ENCODE assay signal across 1 cellular context in the genomic region with DNA sequence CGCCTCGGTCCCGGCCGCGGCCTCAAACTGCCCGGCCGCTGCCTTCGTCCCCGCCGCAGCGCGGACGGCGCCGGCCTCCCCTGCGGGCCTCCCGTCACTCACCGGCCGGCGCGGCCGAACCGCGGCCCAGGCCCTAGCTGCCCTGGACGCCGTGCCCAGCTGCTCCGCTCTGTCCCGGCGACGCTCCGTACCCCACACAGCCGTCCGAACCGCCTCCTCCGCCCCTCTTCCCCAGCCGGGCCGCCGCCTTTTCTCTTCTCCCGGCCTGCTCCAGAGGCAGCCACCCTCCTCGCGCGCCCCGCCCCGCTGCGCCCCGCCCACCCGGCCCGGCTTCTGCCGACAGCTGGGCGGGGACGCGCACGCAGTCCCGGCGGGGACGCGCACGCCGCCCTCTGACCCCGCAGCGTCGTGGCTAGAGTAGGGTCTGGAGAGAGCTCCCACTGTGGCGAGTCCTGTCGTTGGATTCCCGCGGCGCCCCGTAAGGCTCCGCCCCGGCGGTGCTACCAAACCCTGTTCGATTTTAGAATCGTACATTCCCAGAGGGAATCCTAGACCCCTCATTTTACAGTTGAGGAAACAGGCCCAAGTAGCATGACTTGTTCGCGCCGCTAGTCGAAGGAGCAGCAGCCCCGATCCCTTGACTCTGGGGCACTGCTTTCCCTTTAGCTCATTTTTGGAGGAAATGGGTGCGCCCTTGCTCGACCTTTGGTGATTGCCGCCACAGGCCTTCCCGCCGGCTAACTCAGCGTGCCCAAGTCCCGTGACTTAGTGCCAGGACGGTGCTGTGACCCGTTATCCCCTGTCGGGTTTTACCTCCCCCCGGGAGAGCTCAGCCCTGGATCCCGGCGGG.
TF ChIP-seq lines count a peak whose summit lies in the region.

A gene with protein sequence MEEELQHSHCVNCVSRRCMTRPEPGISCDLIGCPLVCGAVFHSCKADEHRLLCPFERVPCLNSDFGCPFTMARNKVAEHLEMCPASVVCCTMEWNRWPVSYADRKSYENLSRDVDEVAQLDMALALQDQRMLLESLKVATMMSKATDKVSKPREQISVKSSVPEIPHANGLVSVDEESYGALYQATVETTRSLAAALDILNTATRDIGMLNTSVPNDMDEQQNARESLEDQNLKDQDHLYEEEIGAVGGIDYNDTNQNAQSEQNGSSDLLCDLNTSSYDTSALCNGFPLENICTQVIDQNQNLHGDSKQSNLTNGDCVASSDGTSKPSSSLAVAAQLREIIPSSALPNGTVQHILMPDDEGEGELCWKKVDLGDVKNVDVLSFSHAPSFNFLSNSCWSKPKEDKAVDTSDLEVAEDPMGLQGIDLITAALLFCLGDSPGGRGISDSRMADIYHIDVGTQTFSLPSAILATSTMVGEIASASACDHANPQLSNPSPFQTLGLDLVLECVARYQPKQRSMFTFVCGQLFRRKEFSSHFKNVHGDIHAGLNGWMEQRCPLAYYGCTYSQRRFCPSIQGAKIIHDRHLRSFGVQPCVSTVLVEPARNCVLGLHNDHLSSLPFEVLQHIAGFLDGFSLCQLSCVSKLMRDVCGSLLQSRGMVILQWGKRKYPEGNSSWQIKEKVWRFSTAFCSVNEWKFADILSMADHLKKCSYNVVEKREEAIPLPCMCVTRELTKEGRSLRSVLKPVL (minus strand): TSS at position 295 of the 850 bp plus-strand sequence. CDS start 8,390 bp downstream, outside the sequence.

TF ChIP-seq in HepG2, 621 proteins besides CTCF, POLR2A, EP300 and RAD21 (continued from another document and continues in another):
- TF ChIP-seq, protein P1, sequence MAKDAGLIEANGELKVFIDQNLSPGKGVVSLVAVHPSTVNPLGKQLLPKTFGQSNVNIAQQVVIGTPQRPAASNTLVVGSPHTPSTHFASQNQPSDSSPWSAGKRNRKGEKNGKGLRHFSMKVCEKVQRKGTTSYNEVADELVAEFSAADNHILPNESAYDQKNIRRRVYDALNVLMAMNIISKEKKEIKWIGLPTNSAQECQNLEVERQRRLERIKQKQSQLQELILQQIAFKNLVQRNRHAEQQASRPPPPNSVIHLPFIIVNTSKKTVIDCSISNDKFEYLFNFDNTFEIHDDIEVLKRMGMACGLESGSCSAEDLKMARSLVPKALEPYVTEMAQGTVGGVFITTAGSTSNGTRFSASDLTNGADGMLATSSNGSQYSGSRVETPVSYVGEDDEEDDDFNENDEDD (CRISPR knock-in tag; IDR thresholded peaks at IDR 0.05; ENCODE audit: borderline replicate concordance): peak; percentile 45; the same call in 1 of the 2 replicates
- peak; percentile 8; the same call in 1 of the 2 replicates for TF ChIP-seq ARNTL (CRISPR knock-in tag; IDR thresholded peaks at IDR 0.05)
- TF ChIP-seq SMC3 (IDR thresholded peaks at IDR 0.05; ENCODE audit: low read length): no peak
- TF ChIP-seq, protein P2, sequence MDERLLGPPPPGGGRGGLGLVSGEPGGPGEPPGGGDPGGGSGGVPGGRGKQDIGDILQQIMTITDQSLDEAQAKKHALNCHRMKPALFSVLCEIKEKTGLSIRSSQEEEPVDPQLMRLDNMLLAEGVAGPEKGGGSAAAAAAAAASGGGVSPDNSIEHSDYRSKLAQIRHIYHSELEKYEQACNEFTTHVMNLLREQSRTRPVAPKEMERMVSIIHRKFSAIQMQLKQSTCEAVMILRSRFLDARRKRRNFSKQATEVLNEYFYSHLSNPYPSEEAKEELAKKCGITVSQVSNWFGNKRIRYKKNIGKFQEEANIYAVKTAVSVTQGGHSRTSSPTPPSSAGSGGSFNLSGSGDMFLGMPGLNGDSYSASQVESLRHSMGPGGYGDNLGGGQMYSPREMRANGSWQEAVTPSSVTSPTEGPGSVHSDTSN (CRISPR knock-in tag; IDR thresholded peaks at IDR 0.05): no peak
- TF ChIP-seq ZNF234 (CRISPR knock-in tag; conservative IDR thresholded peaks at IDR 0.05): no peak
- peak; percentile 70; the same call in 1 of the 2 replicates for TF ChIP-seq FOXO1 (CRISPR knock-in tag; IDR thresholded peaks at IDR 0.05)
- peak; percentile 90 for TF ChIP-seq TAF1 (CRISPR knock-in tag; IDR thresholded peaks at IDR 0.05)
- TF ChIP-seq JDP2 (CRISPR knock-in tag; IDR thresholded peaks at IDR 0.05; ENCODE audit: borderline replicate concordance): no peak
- peak; percentile 83; the same call in 1 of the 2 replicates for TF ChIP-seq ZNF841 (CRISPR knock-in tag; IDR thresholded peaks at IDR 0.05; ENCODE audit: borderline replicate concordance)
- peak; percentile 78; the same call in 1 of the 2 replicates for TF ChIP-seq ZNF546 (CRISPR knock-in tag; conservative IDR thresholded peaks at IDR 0.05)
- TF ChIP-seq ZNF672 (CRISPR knock-in tag; IDR thresholded peaks at IDR 0.05): 0 out of 2 replicates have a peak, but pooled peaks have one; percentile 67
- TF ChIP-seq, protein P3, sequence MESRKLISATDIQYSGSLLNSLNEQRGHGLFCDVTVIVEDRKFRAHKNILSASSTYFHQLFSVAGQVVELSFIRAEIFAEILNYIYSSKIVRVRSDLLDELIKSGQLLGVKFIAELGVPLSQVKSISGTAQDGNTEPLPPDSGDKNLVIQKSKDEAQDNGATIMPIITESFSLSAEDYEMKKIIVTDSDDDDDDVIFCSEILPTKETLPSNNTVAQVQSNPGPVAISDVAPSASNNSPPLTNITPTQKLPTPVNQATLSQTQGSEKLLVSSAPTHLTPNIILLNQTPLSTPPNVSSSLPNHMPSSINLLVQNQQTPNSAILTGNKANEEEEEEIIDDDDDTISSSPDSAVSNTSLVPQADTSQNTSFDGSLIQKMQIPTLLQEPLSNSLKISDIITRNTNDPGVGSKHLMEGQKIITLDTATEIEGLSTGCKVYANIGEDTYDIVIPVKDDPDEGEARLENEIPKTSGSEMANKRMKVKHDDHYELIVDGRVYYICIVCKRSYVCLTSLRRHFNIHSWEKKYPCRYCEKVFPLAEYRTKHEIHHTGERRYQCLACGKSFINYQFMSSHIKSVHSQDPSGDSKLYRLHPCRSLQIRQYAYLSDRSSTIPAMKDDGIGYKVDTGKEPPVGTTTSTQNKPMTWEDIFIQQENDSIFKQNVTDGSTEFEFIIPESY (CRISPR knock-in tag; IDR thresholded peaks at IDR 0.05): no peak
- peak; percentile 85 for TF ChIP-seq THAP11 (CRISPR knock-in tag; IDR thresholded peaks at IDR 0.05)
- TF ChIP-seq ESRRA (CRISPR knock-in tag; IDR thresholded peaks at IDR 0.05; ENCODE audit: low read depth): no peak; the same call in 1 of the 2 replicates
- TF ChIP-seq, protein P4, sequence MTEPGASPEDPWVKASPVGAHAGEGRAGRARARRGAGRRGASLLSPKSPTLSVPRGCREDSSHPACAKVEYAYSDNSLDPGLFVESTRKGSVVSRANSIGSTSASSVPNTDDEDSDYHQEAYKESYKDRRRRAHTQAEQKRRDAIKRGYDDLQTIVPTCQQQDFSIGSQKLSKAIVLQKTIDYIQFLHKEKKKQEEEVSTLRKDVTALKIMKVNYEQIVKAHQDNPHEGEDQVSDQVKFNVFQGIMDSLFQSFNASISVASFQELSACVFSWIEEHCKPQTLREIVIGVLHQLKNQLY (CRISPR knock-in tag; IDR thresholded peaks at IDR 0.05): no peak
- 0 out of 2 replicates have a peak, but pooled peaks have one; percentile 79 for TF ChIP-seq ZNF891 (CRISPR knock-in tag; IDR thresholded peaks at IDR 0.05)
- TF ChIP-seq, protein P5, sequence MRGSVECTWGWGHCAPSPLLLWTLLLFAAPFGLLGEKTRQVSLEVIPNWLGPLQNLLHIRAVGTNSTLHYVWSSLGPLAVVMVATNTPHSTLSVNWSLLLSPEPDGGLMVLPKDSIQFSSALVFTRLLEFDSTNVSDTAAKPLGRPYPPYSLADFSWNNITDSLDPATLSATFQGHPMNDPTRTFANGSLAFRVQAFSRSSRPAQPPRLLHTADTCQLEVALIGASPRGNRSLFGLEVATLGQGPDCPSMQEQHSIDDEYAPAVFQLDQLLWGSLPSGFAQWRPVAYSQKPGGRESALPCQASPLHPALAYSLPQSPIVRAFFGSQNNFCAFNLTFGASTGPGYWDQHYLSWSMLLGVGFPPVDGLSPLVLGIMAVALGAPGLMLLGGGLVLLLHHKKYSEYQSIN (CRISPR knock-in tag; IDR thresholded peaks at IDR 0.05; ENCODE audit: borderline replicate concordance): peak; percentile 81; the same call in 1 of the 2 replicates
- TF ChIP-seq NONO (IDR thresholded peaks at IDR 0.05): no peak
- peak; percentile 92 for TF ChIP-seq NONO (CRISPR knock-in tag; conservative IDR thresholded peaks at IDR 0.05)
- TF ChIP-seq, protein P6, sequence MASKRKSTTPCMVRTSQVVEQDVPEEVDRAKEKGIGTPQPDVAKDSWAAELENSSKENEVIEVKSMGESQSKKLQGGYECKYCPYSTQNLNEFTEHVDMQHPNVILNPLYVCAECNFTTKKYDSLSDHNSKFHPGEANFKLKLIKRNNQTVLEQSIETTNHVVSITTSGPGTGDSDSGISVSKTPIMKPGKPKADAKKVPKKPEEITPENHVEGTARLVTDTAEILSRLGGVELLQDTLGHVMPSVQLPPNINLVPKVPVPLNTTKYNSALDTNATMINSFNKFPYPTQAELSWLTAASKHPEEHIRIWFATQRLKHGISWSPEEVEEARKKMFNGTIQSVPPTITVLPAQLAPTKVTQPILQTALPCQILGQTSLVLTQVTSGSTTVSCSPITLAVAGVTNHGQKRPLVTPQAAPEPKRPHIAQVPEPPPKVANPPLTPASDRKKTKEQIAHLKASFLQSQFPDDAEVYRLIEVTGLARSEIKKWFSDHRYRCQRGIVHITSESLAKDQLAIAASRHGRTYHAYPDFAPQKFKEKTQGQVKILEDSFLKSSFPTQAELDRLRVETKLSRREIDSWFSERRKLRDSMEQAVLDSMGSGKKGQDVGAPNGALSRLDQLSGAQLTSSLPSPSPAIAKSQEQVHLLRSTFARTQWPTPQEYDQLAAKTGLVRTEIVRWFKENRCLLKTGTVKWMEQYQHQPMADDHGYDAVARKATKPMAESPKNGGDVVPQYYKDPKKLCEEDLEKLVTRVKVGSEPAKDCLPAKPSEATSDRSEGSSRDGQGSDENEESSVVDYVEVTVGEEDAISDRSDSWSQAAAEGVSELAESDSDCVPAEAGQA (IDR thresholded peaks at IDR 0.05; ENCODE audit: low read depth): peak; percentile 51
- TF ChIP-seq, protein P6 (CRISPR knock-in tag; IDR thresholded peaks at IDR 0.05; ENCODE audit: borderline replicate concordance): peak; percentile 94
- TF ChIP-seq, protein P7, sequence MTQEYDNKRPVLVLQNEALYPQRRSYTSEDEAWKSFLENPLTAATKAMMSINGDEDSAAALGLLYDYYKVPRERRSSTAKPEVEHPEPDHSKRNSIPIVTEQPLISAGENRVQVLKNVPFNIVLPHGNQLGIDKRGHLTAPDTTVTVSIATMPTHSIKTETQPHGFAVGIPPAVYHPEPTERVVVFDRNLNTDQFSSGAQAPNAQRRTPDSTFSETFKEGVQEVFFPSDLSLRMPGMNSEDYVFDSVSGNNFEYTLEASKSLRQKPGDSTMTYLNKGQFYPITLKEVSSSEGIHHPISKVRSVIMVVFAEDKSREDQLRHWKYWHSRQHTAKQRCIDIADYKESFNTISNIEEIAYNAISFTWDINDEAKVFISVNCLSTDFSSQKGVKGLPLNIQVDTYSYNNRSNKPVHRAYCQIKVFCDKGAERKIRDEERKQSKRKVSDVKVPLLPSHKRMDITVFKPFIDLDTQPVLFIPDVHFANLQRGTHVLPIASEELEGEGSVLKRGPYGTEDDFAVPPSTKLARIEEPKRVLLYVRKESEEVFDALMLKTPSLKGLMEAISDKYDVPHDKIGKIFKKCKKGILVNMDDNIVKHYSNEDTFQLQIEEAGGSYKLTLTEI (CRISPR knock-in tag; conservative IDR thresholded peaks at IDR 0.05): no peak
- peak; percentile 76; the same call in 1 of the 2 replicates for TF ChIP-seq REL (CRISPR knock-in tag; conservative IDR thresholded peaks at IDR 0.05)
- TF ChIP-seq MED8 (CRISPR knock-in tag; IDR thresholded peaks at IDR 0.05; ENCODE audit: insufficient replicate concordance): peak; percentile 39
- TF ChIP-seq TBL1XR1 (IDR thresholded peaks at IDR 0.05; ENCODE audit: borderline replicate concordance, low read length, partially characterized antibody): no peak
- TF ChIP-seq ZNF550 (CRISPR knock-in tag; IDR thresholded peaks at IDR 0.05; ENCODE audit: borderline replicate concordance): 0 out of 2 replicates have a peak, but pooled peaks have one; percentile 27
- TF ChIP-seq POLR2G (IDR thresholded peaks at IDR 0.05; ENCODE audit: low read depth, low read length): peak; percentile 96
- no peak; the same call in 1 of the 2 replicates for TF ChIP-seq ZNF629 (CRISPR knock-in tag; conservative IDR thresholded peaks at IDR 0.05)
- TF ChIP-seq MIXL1 (CRISPR knock-in tag; IDR thresholded peaks at IDR 0.05): peak; percentile 57; the same call in 1 of the 2 replicates
- TF ChIP-seq, protein P8, sequence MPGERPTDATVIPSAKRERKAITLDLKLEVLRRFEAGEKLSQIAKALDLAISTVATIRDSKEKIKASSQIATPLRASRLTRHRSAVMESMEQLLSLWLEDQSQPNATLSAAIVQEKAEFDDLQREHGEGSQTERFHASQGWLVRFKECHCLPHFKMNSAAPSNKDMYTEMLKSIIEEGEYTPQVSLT (CRISPR knock-in tag; IDR thresholded peaks at IDR 0.05; ENCODE audit: borderline replicate concordance, low read depth): no peak; the same call in 1 of the 2 replicates
- peak; percentile 78; the same call in 1 of the 2 replicates for TF ChIP-seq CCDC6 (CRISPR knock-in tag; IDR thresholded peaks at IDR 0.05)
- no peak; the same call in 1 of the 2 replicates for TF ChIP-seq EHMT2 (IDR thresholded peaks at IDR 0.05; ENCODE audit: borderline replicate concordance, low read depth, low read length)
- TF ChIP-seq, protein P9, sequence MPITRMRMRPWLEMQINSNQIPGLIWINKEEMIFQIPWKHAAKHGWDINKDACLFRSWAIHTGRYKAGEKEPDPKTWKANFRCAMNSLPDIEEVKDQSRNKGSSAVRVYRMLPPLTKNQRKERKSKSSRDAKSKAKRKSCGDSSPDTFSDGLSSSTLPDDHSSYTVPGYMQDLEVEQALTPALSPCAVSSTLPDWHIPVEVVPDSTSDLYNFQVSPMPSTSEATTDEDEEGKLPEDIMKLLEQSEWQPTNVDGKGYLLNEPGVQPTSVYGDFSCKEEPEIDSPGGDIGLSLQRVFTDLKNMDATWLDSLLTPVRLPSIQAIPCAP (CRISPR knock-in tag; IDR thresholded peaks at IDR 0.05; ENCODE audit: low read depth): 0 out of 2 replicates have a peak, but pooled peaks have one; percentile 56
- TF ChIP-seq, protein P10, sequence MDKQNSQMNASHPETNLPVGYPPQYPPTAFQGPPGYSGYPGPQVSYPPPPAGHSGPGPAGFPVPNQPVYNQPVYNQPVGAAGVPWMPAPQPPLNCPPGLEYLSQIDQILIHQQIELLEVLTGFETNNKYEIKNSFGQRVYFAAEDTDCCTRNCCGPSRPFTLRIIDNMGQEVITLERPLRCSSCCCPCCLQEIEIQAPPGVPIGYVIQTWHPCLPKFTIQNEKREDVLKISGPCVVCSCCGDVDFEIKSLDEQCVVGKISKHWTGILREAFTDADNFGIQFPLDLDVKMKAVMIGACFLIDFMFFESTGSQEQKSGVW (CRISPR knock-in tag; IDR thresholded peaks at IDR 0.05; ENCODE audit: borderline replicate concordance): no peak
